Comparison of ENCODE assay signal across 16 cellular contexts in the genomic region with DNA sequence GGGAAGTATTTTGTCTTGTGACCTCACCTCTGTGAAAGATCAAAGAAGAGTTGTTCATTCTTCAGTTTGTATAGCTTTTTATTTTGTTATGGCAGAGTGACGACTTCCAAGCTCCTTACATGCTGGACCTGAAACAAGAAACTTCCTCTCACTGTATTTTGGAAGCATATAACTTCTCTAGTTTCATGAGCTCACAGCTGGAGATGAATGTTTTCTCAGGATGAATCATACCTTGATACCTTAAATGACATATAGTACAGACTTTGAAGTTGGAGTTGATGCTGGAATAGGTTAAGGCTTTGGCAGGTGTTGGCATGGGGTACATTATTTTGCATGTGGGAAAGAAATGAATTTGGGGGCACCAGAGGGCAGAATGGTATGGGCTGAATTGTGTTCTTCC.
DNase-seq lines count a peak whose midpoint lies in the region; ATAC-seq, FAIRE-seq and TF ChIP-seq lines count a peak whose summit lies in the region.
"Had no signal": no experiment of that assay in that cellular context is flagged by ENCODE, and none has a peak within 500 bp of the region (broad histone marks: within the 10 kb centered on the region; RNA-seq: fewer than 3 reads in every experiment).

No MANE protein-coding gene starts in this region.

- no peak overlapping the region for H3K56ac ChIP-seq in mesendoderm (ENCODE audit: low read length)

- DNase-seq in astrocyte (ENCODE audit: low read depth): peak; percentile 18
- DNase-seq in occipital lobe (lab: John Stamatoyannopoulos, UW): no peak
- DNase-seq in activated gamma-delta T cell (lab: John Stamatoyannopoulos, UW): no peak
- DNase-seq in mesendoderm: no peak
- DNase-seq: AML-193, Caco-2, DMS79 treated with DMSO at 0.1 percent for 48 hours, GDM1, NCI-H446, Peyer's patch, SIG-M5 had no signal

- no peaks in the 10 kb centered on the region for H3K79me2 ChIP-seq in Loucy (ENCODE audit: insufficient read depth, low read length)
- no peaks in the 10 kb centered on the region for H3K79me2 ChIP-seq in astrocyte (ENCODE audit: insufficient read depth, low read length)
- no peaks in the 10 kb centered on the region for H3K79me2 ChIP-seq in mesendoderm (ENCODE audit: control insufficient read depth, insufficient read depth, low read length)

- no peak overlapping the region for H4K5ac ChIP-seq in mesendoderm (ENCODE audit: low read length)

- H3K9ac ChIP-seq in Loucy (ENCODE audit: low read depth, low read length, poor library complexity, severe bottlenecking) (no peak overlapping the region), astrocyte (ENCODE audit: low read length) (no peak overlapping the region), mesendoderm (ENCODE audit: low read length) (no peak overlapping the region)

- H3K4me1 ChIP-seq in Loucy (ENCODE audit: insufficient read depth, low read length, poor library complexity, severe bottlenecking) (peaks cover 13% of the 10 kb centered on the region), astrocyte (ENCODE audit: insufficient read depth, low read length) (no peaks in the 10 kb centered on the region), mesendoderm (ENCODE audit: control insufficient read depth, low read depth, low read length) (no peaks in the 10 kb centered on the region)
- H3K4me1 ChIP-seq: Caco-2, Peyer's patch had no signal

- H3K4me1 Mint-ChIP-seq in astrocyte (ENCODE audit: low read depth, unreplicated experiment): peaks cover 7% of the 10 kb centered on the region

- H2AFZ ChIP-seq in Loucy (ENCODE audit: low read length) (peak overlapping the region; percentile 67; the same call in 1 of the 2 replicates), astrocyte (ENCODE audit: low read depth, low read length) (no peak overlapping the region)

- no peak overlapping the region for H3K27ac Mint-ChIP-seq in astrocyte (ENCODE audit: unreplicated experiment)

- H3K27ac ChIP-seq in astrocyte (ENCODE audit: low read depth, low read length): no peak overlapping the region
- H3K27ac ChIP-seq in mesendoderm (ENCODE audit: low read depth, low read length): no peak overlapping the region
- H3K27ac ChIP-seq: Peyer's patch had no signal

- H3K36me3 ChIP-seq in Loucy (ENCODE audit: insufficient read depth, low read length) (no peaks in the 10 kb centered on the region), astrocyte (ENCODE audit: insufficient read depth, low read length) (no peaks in the 10 kb centered on the region), mesendoderm (ENCODE audit: control insufficient read depth, insufficient read depth, low read length) (no peaks in the 10 kb centered on the region)
- H3K36me3 ChIP-seq: Peyer's patch had no signal

- no peaks in the 10 kb centered on the region for H3K79me1 ChIP-seq in mesendoderm (ENCODE audit: low read length)

- no CpG with 5 or more reads among the region's 1 CpG for WGBS in mesendoderm (ENCODE audit: extremely low coverage, insufficient coverage, low lambda C conversion rate)

- H3K4me3 Mint-ChIP-seq in astrocyte (ENCODE audit: unreplicated experiment): no peak overlapping the region

- H2BK5ac ChIP-seq in mesendoderm (ENCODE audit: low read length): no peak overlapping the region

- H3K27me3 Mint-ChIP-seq in astrocyte (ENCODE audit: low read depth, unreplicated experiment): no peaks in the 10 kb centered on the region

- no peak overlapping the region for H3K23ac ChIP-seq in mesendoderm (ENCODE audit: low read length)

- H3K27me3 ChIP-seq in Loucy (ENCODE audit: insufficient read depth, low read length, poor library complexity, severe bottlenecking) (no peaks in the 10 kb centered on the region), astrocyte (ENCODE audit: insufficient read depth, low read length) (no peaks in the 10 kb centered on the region), mesendoderm (ENCODE audit: insufficient read depth, low read length, poor library complexity) (no peaks in the 10 kb centered on the region)
- H3K27me3 ChIP-seq: Peyer's patch had no signal

- no peak overlapping the region for H3K18ac ChIP-seq in mesendoderm (ENCODE audit: low read length)

- H3K36me3 Mint-ChIP-seq in astrocyte (ENCODE audit: low read depth, unreplicated experiment): no peaks in the 10 kb centered on the region

- H3K9me3 ChIP-seq in Loucy (ENCODE audit: insufficient read depth, low read depth, low read length): peaks cover 5% of the 10 kb centered on the region; the same call in 1 of the 2 replicates
- no peaks in the 10 kb centered on the region for H3K9me3 ChIP-seq in astrocyte (ENCODE audit: insufficient read depth, low read depth, low read length)
- H3K9me3 ChIP-seq: Caco-2, Peyer's patch had no signal

- H3K4me2 ChIP-seq in Loucy (ENCODE audit: low read depth, low read length, poor library complexity, severe bottlenecking): peak overlapping the region; percentile 61
- H3K4me2 ChIP-seq in astrocyte (ENCODE audit: low read length): no peak overlapping the region
- H3K4me2 ChIP-seq in mesendoderm (ENCODE audit: low read length): no peak overlapping the region

- H3K4me3 ChIP-seq in Loucy (ENCODE audit: low read length, poor library complexity, severe bottlenecking): no peak overlapping the region
- H3K4me3 ChIP-seq in astrocyte (ENCODE audit: insufficient read depth, low read depth, low read length): no peak overlapping the region
- H3K4me3 ChIP-seq in mesendoderm (ENCODE audit: low read length): no peak overlapping the region
- H3K4me3 ChIP-seq: Peyer's patch had no signal

- H2BK120ac ChIP-seq in mesendoderm (ENCODE audit: low read depth, low read length): no peak overlapping the region

- H4K20me1 ChIP-seq in Loucy (ENCODE audit: insufficient read depth, low read length, poor library complexity, severe bottlenecking) (no peaks in the 10 kb centered on the region), astrocyte (ENCODE audit: insufficient read depth, low read length) (no peaks in the 10 kb centered on the region)

- H3K4ac ChIP-seq in mesendoderm (ENCODE audit: low read depth, low read length): no peak overlapping the region

- no peaks in the 10 kb centered on the region for H3F3A ChIP-seq in Loucy (ENCODE audit: low read depth)

- no peak overlapping the region for H2BK15ac ChIP-seq in mesendoderm (replicated peaks; ENCODE audit: low read depth)

- no peak for FAIRE-seq in astrocyte (lab: Jason Lieb, UNC)
- FAIRE-seq: H54 had no signal

- ATAC-seq in GM21360 (IDR thresholded peaks at IDR 0.05; ENCODE audit: unreplicated experiment) (peak; percentile 16), esophagus mucosa (peak; percentile 20), GM21528 (IDR thresholded peaks at IDR 0.05; ENCODE audit: low FRiP score, unreplicated experiment) (no peak)

- no peaks in the 10 kb centered on the region for H3K9me2 ChIP-seq in Loucy (replicated peaks; ENCODE audit: low read depth, low read length)

- no peak overlapping the region for H2AK5ac ChIP-seq in mesendoderm (ENCODE audit: low read length)

- no peak overlapping the region for H4K8ac ChIP-seq in mesendoderm (ENCODE audit: low read depth, low read length)

- peaks cover 4% of the 10 kb centered on the region for H3K9me3 Mint-ChIP-seq in astrocyte (ENCODE audit: unreplicated experiment)

- no peak for TF ChIP-seq CTCF in Loucy (conservative IDR thresholded peaks at IDR 0.05; ENCODE audit: low read length)
- TF ChIP-seq CTCF in astrocyte (IDR thresholded peaks at IDR 0.05; ENCODE audit: insufficient read depth, low read depth, low read length): no peak
